24 cellular contexts compared by ENCODE assay signal in genomic region chr1:181490740-181491712, GRCh38. TPM values are rescaled to one million over a fixed set of nuclear protein-coding genes. Genes with fewer than 3 reads are reported as not detected.
"Had no signal": no experiment of that assay in that cellular context is flagged by ENCODE, and none has a peak within 500 bp of the region (broad histone marks: within the 10 kb centered on the region; RNA-seq: fewer than 3 reads in every experiment).

No MANE protein-coding gene starts in this region.

- H3K4me1 Mint-ChIP-seq: activated naive CD8-positive, alpha-beta T cell treated with anti-CD3 and anti-CD28 coated beads, Interleukin-2, amount 50 U/mL, for 24 hours had no signal

- H3K9me3 ChIP-seq: colonic mucosa, suprapubic skin, transverse colon had no signal

- DNase-seq: activated CD4-positive, alpha-beta T cell treated with anti-CD3 and anti-CD28 coated beads for 1 hour; activated CD8-positive, alpha-beta memory T cell treated with anti-CD3 and anti-CD28 coated beads for 24 hours; activated CD8-positive, alpha-beta memory T cell treated with anti-CD3 and anti-CD28 coated beads, Interleukin-2, amount 50 U/mL, for 48 hours; activated effector memory CD4-positive, alpha-beta T cell treated with Interleukin-2 at 50 U/mL for 16 hours; activated naive CD4-positive, alpha-beta T cell treated with anti-CD3 and anti-CD28 coated beads, Interleukin-2, amount 10 ng/mL, durations not matched to agents 7 days and 5 days; activated naive CD8-positive, alpha-beta T cell treated with anti-CD3 and anti-CD28 coated beads, Interleukin-2, amount 50 U/mL, for 24 hours; activated T-cell treated with anti-CD3 and anti-CD28 coated beads, Interleukin-2, amount 50 U/mL, for 48 hours; brain microvascular endothelial cell; colonic mucosa; hippocampal formation; left colon; mammary epithelial cell; midbrain; occipital lobe; retina; stimulated activated naive CD8-positive, alpha-beta T cell treated with anti-CD3 and anti-CD28 coated beads, Interleukin-15, amount 100 ng/mL, for 72 hours; SW 1271; T-helper 2 cell; transverse colon; WERI-Rb-1 had no signal

- H3K36me3 Mint-ChIP-seq: activated naive CD4-positive, alpha-beta T cell treated with anti-CD3 and anti-CD28 coated beads, Interleukin-2, amount 10 ng/mL, durations not matched to agents 7 days and 5 days had no signal

- H3K27ac ChIP-seq: brain microvascular endothelial cell, colonic mucosa, skin epidermis, suprapubic skin, transverse colon, WERI-Rb-1 had no signal

- H3K27ac Mint-ChIP-seq: activated naive CD4-positive, alpha-beta T cell treated with anti-CD3 and anti-CD28 coated beads, Interleukin-2, amount 10 ng/mL, durations not matched to agents 7 days and 5 days; activated naive CD8-positive, alpha-beta T cell treated with anti-CD3 and anti-CD28 coated beads, Interleukin-2, amount 50 U/mL, for 24 hours; stimulated activated naive CD8-positive, alpha-beta T cell treated with anti-CD3 and anti-CD28 coated beads, Interleukin-15, amount 100 ng/mL, for 72 hours had no signal

- H3K9me3 Mint-ChIP-seq: activated naive CD4-positive, alpha-beta T cell treated with anti-CD3 and anti-CD28 coated beads, Interleukin-2, amount 10 ng/mL, durations not matched to agents 7 days and 5 days; activated naive CD8-positive, alpha-beta T cell treated with anti-CD3 and anti-CD28 coated beads, Interleukin-2, amount 50 U/mL, for 24 hours; central memory CD8-positive, alpha-beta T cell; stimulated activated naive CD8-positive, alpha-beta T cell treated with anti-CD3 and anti-CD28 coated beads, Interleukin-15, amount 100 ng/mL, for 72 hours had no signal

- H3K36me3 ChIP-seq: brain microvascular endothelial cell, colonic mucosa, suprapubic skin, transverse colon, WERI-Rb-1 had no signal

- ATAC-seq: activated naive CD8-positive, alpha-beta T cell treated with anti-CD3 and anti-CD28 coated beads, Interleukin-2, amount 50 U/mL, for 24 hours; left colon; stimulated activated naive CD8-positive, alpha-beta T cell treated with anti-CD3 and anti-CD28 coated beads, Interleukin-15, amount 100 ng/mL, for 72 hours had no signal

- H3K4me1 ChIP-seq: colonic mucosa, transverse colon had no signal

- H3K4me3 Mint-ChIP-seq: activated naive CD4-positive, alpha-beta T cell treated with anti-CD3 and anti-CD28 coated beads, Interleukin-2, amount 10 ng/mL, durations not matched to agents 7 days and 5 days; activated naive CD8-positive, alpha-beta T cell treated with anti-CD3 and anti-CD28 coated beads, Interleukin-2, amount 50 U/mL, for 24 hours; central memory CD8-positive, alpha-beta T cell; stimulated activated naive CD8-positive, alpha-beta T cell treated with anti-CD3 and anti-CD28 coated beads, Interleukin-15, amount 100 ng/mL, for 72 hours had no signal

- H3K4me3 ChIP-seq: colonic mucosa, skin epidermis, suprapubic skin, transverse colon had no signal

RNA-seq across cellular contexts. Expression of gene CACNA1E, which starts 7.7 kb away (rescaled TPM):
- total RNA-seq: glomerular endothelial cell, mammary epithelial cell, suprapubic skin had no signal
- polyA plus RNA-seq: mammary epithelial cell had no signal
